Comparison of ENCODE assay signal across 20 cellular contexts in the genomic region with DNA sequence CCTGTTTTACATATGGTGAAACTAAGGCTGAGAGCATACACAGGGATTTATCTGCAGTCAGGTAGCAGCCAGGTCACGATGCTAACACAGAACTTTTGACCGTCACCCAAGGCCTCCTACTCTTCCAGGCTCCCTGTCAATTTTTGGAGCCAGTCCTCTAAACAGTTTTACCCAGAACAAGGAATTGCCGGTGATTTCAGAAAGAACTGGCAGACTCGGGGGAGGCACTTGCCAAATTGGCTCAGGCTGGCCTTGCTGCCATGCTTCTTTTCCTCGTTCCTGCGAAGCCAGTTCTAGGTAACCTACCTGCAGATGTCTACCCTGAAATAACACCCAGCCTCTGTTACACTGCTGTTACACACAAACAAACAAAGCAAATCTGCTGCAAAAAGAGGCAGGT. TPM values are rescaled to one million over a fixed set of nuclear protein-coding genes. Genes with fewer than 3 reads are reported as not detected.
DNase-seq lines count a peak whose midpoint lies in the region; ATAC-seq and TF ChIP-seq lines count a peak whose summit lies in the region.
"Had no signal": no experiment of that assay in that cellular context is flagged by ENCODE, and none has a peak within 500 bp of the region (broad histone marks: within the 10 kb centered on the region; RNA-seq: fewer than 3 reads in every experiment).

No MANE protein-coding gene starts in this region.

- H3K9me3 ChIP-seq in MG63 (peaks cover 10% of the 10 kb centered on the region), sigmoid colon (peaks cover 0 to 4% (median 1%) of the 10 kb centered on the region in 4 donors)

- intact Hi-C loops in sigmoid colon (cut with DNase I), result no loop called here

- H3K27ac ChIP-seq in sigmoid colon, result no peak overlapping the region
- H3K27ac ChIP-seq: A549 had no signal

- WGBS in sigmoid colon, 2 donors, result 74 to 81% methylated on average over 6 of the region's 6 CpGs

- H3K36me3 ChIP-seq in MG63 (no peaks in the 10 kb centered on the region), sigmoid colon (no peaks in the 10 kb centered on the region)

- TF ChIP-seq POLR2A in sigmoid colon (IDR thresholded peaks at IDR 0.05), result no peak

- H3K4me3 ChIP-seq in MG63 (no peak overlapping the region), sigmoid colon (no peak overlapping the region)
- H3K4me3 ChIP-seq: A549 had no signal

- ATAC-seq in GM21515 (IDR thresholded peaks at IDR 0.05; ENCODE audit: unreplicated experiment), result no peak
- ATAC-seq: A549 had no signal

- DNase-seq in Ammon's horn (ENCODE audit: low spot score) (peak; percentile 43), MG63 (peak; percentile 20), cerebellum (ENCODE audit: low spot score) (peak; percentile 74), occipital lobe (lab: John Stamatoyannopoulos, UW) (peak; percentile 15), sigmoid colon (no peak), NCI-H1417 treated with DMSO at 0.1 percent for 48 hours (lab: John Stamatoyannopoulos, UW) (no peak)
- DNase-seq: 8988T; ACHN; AML-193; Calu3; CD4-positive, alpha-beta memory T cell; COR-L47; DMS53; DMS79 treated with DMSO at 0.1 percent for 48 hours; GOT3; H7; HCEC 1CT had no signal

- TF ChIP-seq EP300 in sigmoid colon (IDR thresholded peaks at IDR 0.05), result no peak

- H3K27me3 ChIP-seq in MG63 (no peaks in the 10 kb centered on the region), sigmoid colon (no peaks in the 10 kb centered on the region)

- no peaks in the 10 kb centered on the region for H3K4me1 ChIP-seq in sigmoid colon
- H3K4me1 ChIP-seq: A549 had no signal

- no peak for TF ChIP-seq CTCF in sigmoid colon (IDR thresholded peaks at IDR 0.05)

RNA-seq across cellular contexts. Expression of gene GRIA1, which starts 21.2 kb away (rescaled TPM):
- not detected in 2 replicates for total RNA-seq in MG63 (2014; rRNA removed; shearing (Covaris generic); ENCODE audit: low replicate concordance)
- total RNA-seq in cerebellum (171 TPM), occipital lobe (229 TPM), sigmoid colon (1 to 10 TPM in 2 of 4 donors, under 1 TPM in 2; 0.36 to 1.5 (median 0.88) TPM)
- under 1 TPM in 2 of 3 donors, not detected in 1; under 0.01 to 0.17 TPM for polyA plus RNA-seq in sigmoid colon
- total RNA-seq: Calu3; CD4-positive, alpha-beta memory T cell; Daoy had no signal
- polyA plus RNA-seq: A549; CD4-positive, alpha-beta memory T cell had no signal

Comparison
In these comparisons a context has a peak if more than half of its experiments do, and no peak if none do; other contexts are left out.
1. DNase-seq: peak in Ammon's horn (single experiment), MG63 (single experiment), cerebellum (single experiment) and occipital lobe (single experiment); none in sigmoid colon (single experiment) and NCI-H1417 treated with DMSO at 0.1 percent for 48 hours (single experiment).
2. RNA of gene GRIA1, which starts 21.2 kb away (total RNA-seq): 229 TPM in occipital lobe (single experiment) and 171 TPM in cerebellum (single experiment); 0.36 to 1.5 TPM in sigmoid colon and not detected in MG63; every median in the first group is over 10 times any median in the second.